Comparison of ENCODE assay signal across 17 cellular contexts in genomic region chr2:8629402-8629801, GRCh38.
"Had no signal": no experiment of that assay in that cellular context is flagged by ENCODE, and none has a peak within 500 bp of the region (broad histone marks: within the 10 kb centered on the region; RNA-seq: fewer than 3 reads in every experiment).

No MANE protein-coding gene starts in this region.

- H3K4me3 ChIP-seq: right atrium auricular region, testis, upper lobe of right lung had no signal

- H3K36me3 ChIP-seq: right atrium auricular region, upper lobe of right lung had no signal

- H3K27me3 ChIP-seq: right atrium auricular region, testis, upper lobe of right lung had no signal

- H2AFZ ChIP-seq: parathyroid adenoma had no signal

- DNase-seq: activated naive CD4-positive, alpha-beta T cell treated with anti-CD3 and anti-CD28 coated beads for 36 hours; activated naive CD8-positive, alpha-beta T cell treated with anti-CD3 and anti-CD28 coated beads, Interleukin-2, amount 50 U/mL, for 24 hours; cerebellar nuclear complex; effector memory CD4-positive, alpha-beta T cell; foreskin fibroblast; hypothalamus; mesendoderm; small intestine; stimulated activated naive CD8-positive, alpha-beta T cell treated with anti-CD3 and anti-CD28 coated beads, Interleukin-15, amount 100 ng/mL, for 72 hours; SW 1271; testis; upper lobe of right lung had no signal

- FAIRE-seq: small intestine had no signal

- H3K9me3 ChIP-seq: right atrium auricular region, testis, upper lobe of right lung had no signal

- H3K4me1 ChIP-seq: parathyroid adenoma, testis, upper lobe of right lung had no signal

- H3K27ac ChIP-seq: parathyroid adenoma, right atrium auricular region, testis, upper lobe of right lung had no signal

- H3K27ac Mint-ChIP-seq: activated naive CD4-positive, alpha-beta T cell treated with anti-CD3 and anti-CD28 coated beads for 36 hours; activated naive CD8-positive, alpha-beta T cell treated with anti-CD3 and anti-CD28 coated beads, Interleukin-2, amount 50 U/mL, for 24 hours; activated T-helper 2 cell treated with anti-CD3 and anti-CD28 coated beads, Interferon-gamma antibody, Interleukin-2, Interleukin-4, amounts not matched to agents 10 μg/mL and 5 μg/mL and 100 μg/mL, durations not matched to agents 14 hours and 24 hours and 36 hours; dendritic cell treated with granulocyte-macrophage colony-stimulating factor and Interleukin-4, amounts not matched to agents 40 ng/mL and 50 ng/mL, for 4 days; stimulated activated naive CD8-positive, alpha-beta T cell treated with anti-CD3 and anti-CD28 coated beads, Interleukin-15, amount 100 ng/mL, for 72 hours had no signal

- H3K4me3 Mint-ChIP-seq: activated naive CD4-positive, alpha-beta T cell treated with anti-CD3 and anti-CD28 coated beads for 36 hours; activated naive CD8-positive, alpha-beta T cell treated with anti-CD3 and anti-CD28 coated beads, Interleukin-2, amount 50 U/mL, for 24 hours; dendritic cell treated with granulocyte-macrophage colony-stimulating factor and Interleukin-4, amounts not matched to agents 40 ng/mL and 50 ng/mL, for 4 days; stimulated activated naive CD8-positive, alpha-beta T cell treated with anti-CD3 and anti-CD28 coated beads, Interleukin-15, amount 100 ng/mL, for 72 hours had no signal

- ATAC-seq: activated CD4-positive, CD25-positive, alpha-beta regulatory T cell treated with anti-CD3 and anti-CD28 coated beads, Interleukin-2, amount 50 U/mL, for 24 hours; activated naive CD8-positive, alpha-beta T cell treated with anti-CD3 and anti-CD28 coated beads, Interleukin-2, amount 50 U/mL, for 24 hours; stimulated activated naive CD8-positive, alpha-beta T cell treated with anti-CD3 and anti-CD28 coated beads, Interleukin-15, amount 100 ng/mL, for 72 hours; upper lobe of right lung had no signal

- H3K9ac ChIP-seq: parathyroid adenoma had no signal

- H3K9me3 Mint-ChIP-seq: activated naive CD4-positive, alpha-beta T cell treated with anti-CD3 and anti-CD28 coated beads for 36 hours; activated naive CD8-positive, alpha-beta T cell treated with anti-CD3 and anti-CD28 coated beads, Interleukin-2, amount 50 U/mL, for 24 hours; activated T-helper 2 cell treated with anti-CD3 and anti-CD28 coated beads, Interferon-gamma antibody, Interleukin-2, Interleukin-4, amounts not matched to agents 10 μg/mL and 5 μg/mL and 100 μg/mL, durations not matched to agents 14 hours and 24 hours and 36 hours; dendritic cell treated with granulocyte-macrophage colony-stimulating factor and Interleukin-4, amounts not matched to agents 40 ng/mL and 50 ng/mL, for 4 days; stimulated activated naive CD8-positive, alpha-beta T cell treated with anti-CD3 and anti-CD28 coated beads, Interleukin-15, amount 100 ng/mL, for 72 hours had no signal

- H3K27me3 Mint-ChIP-seq: activated naive CD8-positive, alpha-beta T cell treated with anti-CD3 and anti-CD28 coated beads, Interleukin-2, amount 50 U/mL, for 24 hours; stimulated activated naive CD8-positive, alpha-beta T cell treated with anti-CD3 and anti-CD28 coated beads, Interleukin-15, amount 100 ng/mL, for 72 hours had no signal

- H3K79me2 ChIP-seq: parathyroid adenoma had no signal
